Comparison of ENCODE assay signal across 8 cellular contexts in the genomic region with DNA sequence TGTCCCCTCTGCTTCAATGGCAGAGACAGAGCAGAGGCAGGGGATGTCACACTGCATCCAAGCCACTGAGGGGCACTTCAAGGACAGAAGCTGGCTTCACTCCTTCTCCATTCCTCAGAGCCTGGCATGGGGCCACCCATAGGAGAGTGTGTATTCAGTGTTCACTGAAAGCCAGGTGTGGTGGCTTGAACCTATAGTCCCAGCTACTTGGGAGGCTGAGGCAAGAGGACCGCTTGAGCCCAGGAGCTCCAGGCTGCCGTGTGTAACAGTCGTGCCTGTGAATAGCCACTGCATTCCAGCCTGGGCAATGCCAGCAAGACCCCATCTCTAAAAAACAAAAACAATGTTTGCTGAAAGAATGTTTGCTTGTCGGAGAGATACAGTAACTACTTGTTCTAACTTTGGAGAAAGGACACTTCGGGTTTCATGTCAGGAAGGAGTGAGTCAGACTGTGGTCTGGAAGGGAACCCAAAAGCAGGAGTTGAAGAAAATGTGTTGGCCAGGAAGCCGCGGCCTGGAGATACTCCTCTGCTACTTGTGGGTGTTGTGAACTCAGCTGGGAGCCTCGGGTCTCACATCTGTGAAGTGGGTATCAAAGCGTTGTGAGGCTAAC. TPM values are rescaled to one million over a fixed set of nuclear protein-coding genes. Genes with fewer than 3 reads are reported as not detected.
DNase-seq lines count a peak whose midpoint lies in the region; ATAC-seq and TF ChIP-seq lines count a peak whose summit lies in the region.

No MANE protein-coding gene starts in this region.

- H3K4me3 ChIP-seq in brain microvascular endothelial cell (ENCODE audit: low read depth, low read length): no peak overlapping the region

- no peak for TF ChIP-seq CTCF in brain microvascular endothelial cell (IDR thresholded peaks at IDR 0.05; ENCODE audit: low read depth, low read length, missing control alignments)

- no peaks in the 10 kb centered on the region for H3K27me3 Mint-ChIP-seq in stimulated activated naive B cell treated with anti-CD40 and anti-IgM and Interleukin-4, amounts not matched to agents 10 μg/mL and 1 μg/mL and 100 μg/mL, for 72 hours

- H3K9me3 Mint-ChIP-seq in stimulated activated naive B cell treated with anti-CD40 and anti-IgM and Interleukin-4, amounts not matched to agents 10 μg/mL and 1 μg/mL and 100 μg/mL, for 72 hours: no peaks in the 10 kb centered on the region

- H3K4me1 Mint-ChIP-seq in stimulated activated naive B cell treated with anti-CD40 and anti-IgM and Interleukin-4, amounts not matched to agents 10 μg/mL and 1 μg/mL and 100 μg/mL, for 72 hours: peaks cover 30 to 36% of the 10 kb centered on the region in 2 donors

- H3K36me3 Mint-ChIP-seq in stimulated activated naive B cell treated with anti-CD40 and anti-IgM and Interleukin-4, amounts not matched to agents 10 μg/mL and 1 μg/mL and 100 μg/mL, for 72 hours: peaks cover 27 to 40% of the 10 kb centered on the region in 2 donors

- no peaks in the 10 kb centered on the region for H3K27me3 ChIP-seq in brain microvascular endothelial cell (replicated peaks)

- H3K27ac ChIP-seq in brain microvascular endothelial cell: peak overlapping the region; percentile 62

- DNase-seq in HPDE6-E6E7 (ENCODE audit: extremely low spot score) (peak; percentile 49), T1000 (lab: John Stamatoyannopoulos, UW) (peak; percentile 15), brain microvascular endothelial cell (peak; percentile 96), mucosa of gallbladder (ENCODE audit: low spot score) (peak; percentile 71)
- no peak for DNase-seq in stimulated activated naive B cell treated with anti-CD40 and anti-IgM and Interleukin-4, amounts not matched to agents 10 μg/mL and 1 μg/mL and 100 μg/mL, for 72 hours

- peak overlapping the region; percentile 73 for H3K27ac Mint-ChIP-seq in stimulated activated naive B cell treated with anti-CD40 and anti-IgM and Interleukin-4, amounts not matched to agents 10 μg/mL and 1 μg/mL and 100 μg/mL, for 72 hours

- ATAC-seq in stimulated activated naive B cell treated with anti-CD40 and anti-IgM and Interleukin-4, amounts not matched to agents 10 μg/mL and 1 μg/mL and 100 μg/mL, for 72 hours (replicated peaks): peak; percentile 39 to 55
- ATAC-seq in HG02840 (IDR thresholded peaks at IDR 0.05; ENCODE audit: low FRiP score, unreplicated experiment) (no peak), HG02798 (IDR thresholded peaks at IDR 0.05; ENCODE audit: poor library complexity, unreplicated experiment) (no peak), GM18870 (IDR thresholded peaks at IDR 0.05; ENCODE audit: unreplicated experiment) (no peak)

- H3K4me3 Mint-ChIP-seq in stimulated activated naive B cell treated with anti-CD40 and anti-IgM and Interleukin-4, amounts not matched to agents 10 μg/mL and 1 μg/mL and 100 μg/mL, for 72 hours: no peak overlapping the region

- in situ Hi-C loops in brain microvascular endothelial cell (cut with HindIII; ENCODE audit: low pct_ligation_motif_present, low sequenced_read_pairs): no loop called here

- peaks cover 21% of the 10 kb centered on the region for H3K36me3 ChIP-seq in brain microvascular endothelial cell (replicated peaks)

RNA-seq across cellular contexts. Expression of gene ELK3, which starts 43.4 kb away (rescaled TPM):
- 18.6 TPM for total RNA-seq in mucosa of gallbladder

Comparison
In these comparisons a context has a peak if more than half of its experiments do, and no peak if none do; other contexts are left out.
1. ATAC-seq: peak in stimulated activated naive B cell treated with anti-CD40 and anti-IgM and Interleukin-4, amounts not matched to agents 10 μg/mL and 1 μg/mL and 100 μg/mL, for 72 hours (2 of 2); none in HG02840 (single experiment), HG02798 (single experiment) and GM18870 (single experiment).